Comparison of ENCODE assay signal across 8 cellular contexts in the genomic region with DNA sequence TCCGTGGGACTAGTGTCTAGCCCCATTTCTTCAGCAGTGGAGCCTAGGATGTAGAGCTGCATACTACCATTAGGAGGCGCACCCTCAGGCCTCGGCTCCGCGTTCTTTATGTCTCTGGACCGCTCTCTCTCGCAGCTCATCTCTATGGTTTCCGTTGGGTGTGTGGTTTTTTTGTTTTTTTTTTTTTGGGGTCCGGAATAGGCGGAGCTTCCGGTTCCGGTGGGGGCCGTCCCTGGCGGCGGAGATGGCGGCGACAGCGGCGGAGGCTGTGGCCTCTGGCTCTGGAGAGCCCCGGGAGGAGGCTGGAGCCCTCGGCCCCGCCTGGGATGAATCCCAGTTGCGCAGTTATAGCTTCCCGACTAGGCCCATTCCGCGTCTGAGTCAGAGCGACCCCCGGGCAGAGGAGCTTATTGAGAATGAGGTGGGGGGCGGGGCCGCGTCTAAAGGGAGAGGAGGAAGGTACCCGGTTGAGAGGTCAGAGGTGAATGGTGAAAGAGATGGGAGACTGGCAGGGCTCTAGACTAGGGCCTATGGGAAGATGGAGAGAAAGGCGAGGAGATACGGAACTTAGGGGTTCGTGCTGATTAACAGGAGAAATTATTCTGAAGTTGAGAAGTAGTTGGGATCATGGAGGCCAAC. TPM values are rescaled to one million over a fixed set of nuclear protein-coding genes. Genes with fewer than 3 reads are reported as not detected.
DNase-seq lines count a peak whose midpoint lies in the region; ATAC-seq and TF ChIP-seq lines count a peak whose summit lies in the region.

A gene (plus strand): TSS at position 229 of the 639 bp plus-strand sequence. CDS start 16 bp downstream, at position 245.

- H3K9me3 ChIP-seq in OCI-LY1 (ENCODE audit: low read length) (no peaks in the 10 kb centered on the region), mucosa of descending colon (no peaks in the 10 kb centered on the region)

- DNase-seq in DMS114 treated with DMSO at 0.1 percent for 48 hours (lab: John Stamatoyannopoulos, UW; ENCODE audit: unreplicated experiment) (peak; percentile 98), HuH-7 (ENCODE audit: low spot score) (peak; percentile 78), activated T-cell treated with anti-CD3 and anti-CD28 coated beads for 1 hour (ENCODE audit: low read depth) (peak; percentile 77), epithelial cell of prostate (ENCODE audit: low read depth, low spot score) (peak; percentile 69), mucosa of descending colon (peak; percentile 83 to 91 (median 90))
- peak; percentile 75 for DNase-seq in stimulated activated CD8-positive, alpha-beta memory T cell treated with anti-CD3 and anti-CD28 coated beads, Interleukin-4, amount 100 ng/mL, for 24 hours (ENCODE audit: low read depth)

- no peaks in the 10 kb centered on the region for H3K9me2 ChIP-seq in OCI-LY1 (ENCODE audit: low read depth, low read length)

- H3K4me1 ChIP-seq in OCI-LY1 (ENCODE audit: insufficient read depth, low read length, severe bottlenecking) (peaks cover 27% of the 10 kb centered on the region), mucosa of descending colon (ENCODE audit: low read depth) (peaks cover 26% of the 10 kb centered on the region)

- peak within 1 kb of the TSS; percentile 77 for H3K4me2 ChIP-seq in OCI-LY1 (ENCODE audit: low read length)

- H3K4me3 ChIP-seq in OCI-LY1 (ENCODE audit: low read depth, low read length, poor library complexity, severe bottlenecking): peak within 1 kb of the TSS; percentile 76
- H3K4me3 ChIP-seq in mucosa of descending colon: peak within 1 kb of the TSS; percentile 50

- peaks cover 21% of the 10 kb centered on the region for H3K36me3 ChIP-seq in OCI-LY1 (ENCODE audit: insufficient read depth, low read length)
- H3K36me3 ChIP-seq in mucosa of descending colon (ENCODE audit: low read depth): no peaks in the 10 kb centered on the region

- no peaks in the 10 kb centered on the region for H3K27me3 ChIP-seq in OCI-LY1 (ENCODE audit: insufficient read depth, low read length)

- H2AFZ ChIP-seq in OCI-LY1 (ENCODE audit: low read length): peak within 1 kb of the TSS; percentile 98; the same call in 1 of the 2 replicates

- intact Hi-C loops in mucosa of descending colon (cut with DNase I, micrococcal nuclease): no loop called here

- peak within 1 kb of the TSS; percentile 67 for H3K9ac ChIP-seq in OCI-LY1 (ENCODE audit: low read length)

- peak; percentile 97 for ATAC-seq in GM21515 (IDR thresholded peaks at IDR 0.05; ENCODE audit: unreplicated experiment)
- peak; percentile 100 for ATAC-seq in mucosa of descending colon

- peaks cover 8% of the 10 kb centered on the region; the same call in 1 of the 2 replicates for H3K79me2 ChIP-seq in OCI-LY1 (ENCODE audit: insufficient read depth, low read length)

- H3K27ac ChIP-seq in OCI-LY1 (ENCODE audit: low read depth, low read length, poor library complexity, severe bottlenecking): no peak within 1 kb of the TSS
- H3K27ac ChIP-seq in epithelial cell of prostate: peak within 1 kb of the TSS; percentile 32

- peak; percentile 72 for TF ChIP-seq CTCF in OCI-LY1 (IDR thresholded peaks at IDR 0.05; ENCODE audit: low read length)
- peak; percentile 94 for TF ChIP-seq CTCF in mucosa of descending colon (IDR thresholded peaks at IDR 0.05)

- no peaks in the 10 kb centered on the region for H3F3A ChIP-seq in OCI-LY1 (ENCODE audit: insufficient read depth, low read length)

- H4K20me1 ChIP-seq in OCI-LY1 (ENCODE audit: insufficient read depth, low read length): no peaks in the 10 kb centered on the region

RNA-seq across cellular contexts. Expression of the gene that starts here (rescaled TPM):
- total RNA-seq in mucosa of descending colon: 10 to 100 TPM; 34.0 to 50.6 (median 42.3) TPM
